ENCODE assay signal across 10 cellular contexts in genomic region chr3:151837057-151837456, GRCh38. TPM values are rescaled to one million over a fixed set of nuclear protein-coding genes. Genes with fewer than 3 reads are reported as not detected.
A peak's percentile ranks its signal among the peaks of the same experiment; 100 is the strongest.
DNase-seq lines count a peak whose midpoint lies in the region; ATAC-seq and TF ChIP-seq lines count a peak whose summit lies in the region.
"Had no signal": no experiment of that assay in that cellular context is flagged by ENCODE, and none has a peak within 500 bp of the region (broad histone marks: within the 10 kb centered on the region; RNA-seq: fewer than 3 reads in every experiment).

No MANE protein-coding gene starts in this region.

- TF ChIP-seq CTCF in C4-2B (conservative IDR thresholded peaks at IDR 0.05) (no peak), mesothelial cell of epicardium (IDR thresholded peaks at IDR 0.05; ENCODE audit: unreplicated experiment) (no peak)
- TF ChIP-seq CTCF in CD4-positive, alpha-beta T cell (IDR thresholded peaks at IDR 0.05) = no peak

- ATAC-seq in left lobe of liver = peak; percentile 15
- no peak for ATAC-seq in CD4-positive, alpha-beta T cell (ENCODE audit: poor library complexity)
- ATAC-seq: GM12878 had no signal

- POLR2A ChIA-PET in CD4-positive, alpha-beta T cell (lab: Charles Lee) = no interaction called here

- DNase-seq in LHCN-M2 (ENCODE audit: low read depth) (peak; percentile 90), amniotic epithelial cell (ENCODE audit: low read depth) (peak; percentile 71), left lobe of liver (ENCODE audit: low spot score) (no peak), mesothelial cell of epicardium (ENCODE audit: low spot score in 2 of 2, unreplicated experiment in 2 of 2) (no peak), T1000 (lab: John Stamatoyannopoulos, UW) (no peak), GM19240 (ENCODE audit: insufficient read length, low spot score) (no peak)
- no peak for DNase-seq in CD4-positive, alpha-beta T cell

- intact Hi-C loops in CD4-positive, alpha-beta T cell (cut with DNase I, micrococcal nuclease) = loop anchor here (5.0 to 10.0 kb wide), 2 partner anchors 372 to 400 kb away; partner anchors contain the start of gene IGSF10 (in 1 of the 2)

- no peaks in the 10 kb centered on the region for H3K27me3 Mint-ChIP-seq in mesothelial cell of epicardium (ENCODE audit: low read depth)
- peaks cover 18% of the 10 kb centered on the region for H3K27me3 Mint-ChIP-seq in CD4-positive, alpha-beta T cell
- H3K27me3 Mint-ChIP-seq: dendritic cell treated with granulocyte-macrophage colony-stimulating factor and Interleukin-4, amounts not matched to agents 40 ng/mL and 50 ng/mL, for 4 days had no signal

- H3K4me1 Mint-ChIP-seq in mesothelial cell of epicardium = peaks cover 18% of the 10 kb centered on the region
- no peaks in the 10 kb centered on the region for H3K4me1 Mint-ChIP-seq in CD4-positive, alpha-beta T cell (ENCODE audit: low read depth)

- no peak overlapping the region for H3K4me3 Mint-ChIP-seq in mesothelial cell of epicardium
- no peak overlapping the region for H3K4me3 Mint-ChIP-seq in CD4-positive, alpha-beta T cell
- H3K4me3 Mint-ChIP-seq: dendritic cell treated with granulocyte-macrophage colony-stimulating factor and Interleukin-4, amounts not matched to agents 40 ng/mL and 50 ng/mL, for 4 days had no signal

- no peaks in the 10 kb centered on the region for H3K9me3 ChIP-seq in CD4-positive, alpha-beta T cell (ENCODE audit: control insufficient read depth, low read length)

- H3K27me3 ChIP-seq in CD4-positive, alpha-beta T cell (ENCODE audit: control insufficient read depth, insufficient read depth, low read length) = peaks cover 3% of the 10 kb centered on the region

- H3K27ac ChIP-seq in C4-2B = peak overlapping the region; percentile 63; the same call in 1 of the 2 replicates
- H3K27ac ChIP-seq in CD4-positive, alpha-beta T cell (ENCODE audit: low read depth, low read length) = no peak overlapping the region

- CTCF ChIA-PET in CD4-positive, alpha-beta T cell (lab: Charles Lee) = interaction anchor here (0.9 kb wide), 1 partner anchor 11 kb away, joined by 3 read pairs; no protein-coding TSS in a partner anchor

- H3K36me3 Mint-ChIP-seq in mesothelial cell of epicardium = no peaks in the 10 kb centered on the region
- H3K36me3 Mint-ChIP-seq in CD4-positive, alpha-beta T cell (ENCODE audit: low read depth) = no peaks in the 10 kb centered on the region

- H3K27ac Mint-ChIP-seq in mesothelial cell of epicardium = no peak overlapping the region
- H3K27ac Mint-ChIP-seq in CD4-positive, alpha-beta T cell = no peak overlapping the region
- H3K27ac Mint-ChIP-seq: dendritic cell treated with granulocyte-macrophage colony-stimulating factor and Interleukin-4, amounts not matched to agents 40 ng/mL and 50 ng/mL, for 4 days had no signal

- H3K9me3 Mint-ChIP-seq in mesothelial cell of epicardium = no peaks in the 10 kb centered on the region
- no peaks in the 10 kb centered on the region for H3K9me3 Mint-ChIP-seq in CD4-positive, alpha-beta T cell
- H3K9me3 Mint-ChIP-seq: dendritic cell treated with granulocyte-macrophage colony-stimulating factor and Interleukin-4, amounts not matched to agents 40 ng/mL and 50 ng/mL, for 4 days had no signal

RNA-seq across cellular contexts. Expression of gene AADAC, which starts 23.1 kb away (rescaled TPM):
- not detected in 2 replicates for total RNA-seq in LHCN-M2 (2014; rRNA removed)
- polyA plus RNA-seq in LHCN-M2 (2012) = not detected
- total RNA-seq in left lobe of liver = 184 TPM
- total RNA-seq in mesothelial cell of epicardium = not detected in 3 replicates
- not detected for total RNA-seq in CD4-positive, alpha-beta T cell
- polyA plus RNA-seq: GM12878 had no signal

RNA-seq across cellular contexts. Expression of gene SUCNR1, which starts 36.4 kb away (rescaled TPM):
- 0.06 TPM in 1 of 2 replicates, not detected in the other for total RNA-seq in LHCN-M2 (2014; rRNA removed)
- not detected for polyA plus RNA-seq in LHCN-M2 (2012)
- 1.8 TPM for total RNA-seq in left lobe of liver
- 0.13 to 0.18 TPM (median 0.13 TPM) in 3 replicates for total RNA-seq in mesothelial cell of epicardium
- not detected for total RNA-seq in CD4-positive, alpha-beta T cell

Comparison
In these comparisons a context has a peak if more than half of its experiments do, and no peak if none do; other contexts are left out.
1. DNase-seq: peak in LHCN-M2 (single experiment) and amniotic epithelial cell (single experiment); none in left lobe of liver (single experiment), mesothelial cell of epicardium (0 of 2), T1000 (single experiment), GM19240 (single experiment) and CD4-positive, alpha-beta T cell (0 of 10).
2. RNA of gene AADAC, which starts 23.1 kb away (total RNA-seq): 184 TPM in left lobe of liver (single experiment); not detected in LHCN-M2, not detected in mesothelial cell of epicardium and not detected in CD4-positive, alpha-beta T cell; every median in the first group is over 100 times any median in the second.